Comparison of ENCODE assay signal across 8 cellular contexts in genomic region chr2:73233154-73233931, GRCh38. TPM values are rescaled to one million over a fixed set of nuclear protein-coding genes. Genes with fewer than 3 reads are reported as not detected.
A peak's percentile ranks its signal among the peaks of the same experiment; 100 is the strongest.
DNase-seq lines count a peak whose midpoint lies in the region; ATAC-seq, FAIRE-seq and TF ChIP-seq lines count a peak whose summit lies in the region.

PRADC1 (minus strand) TSS chr2:73233239; CDS start chr2:73233160, 79 bp downstream.

- H3K36me3 ChIP-seq in H1 (ENCODE audit: control insufficient read depth in 2 of 4, insufficient read depth in 4 of 4, low read length in 3 of 4) = peaks cover 0 to 2% (median 0%) of the 10 kb centered on the region in 4 experiments; a peak in 2 of 8 replicates

- peak within 1 kb of the TSS; percentile 82 to 93 (median 88) for H3K4me3 ChIP-seq in H1 (ENCODE audit: extremely low read depth in 1 of 4, insufficient read depth in 2 of 4, low read depth in 3 of 4, low read length in 4 of 4)

- H3K9me3 Mint-ChIP-seq in memory B cell = no peaks in the 10 kb centered on the region

- no peak within 1 kb of the TSS for H2BK20ac ChIP-seq in H1 (ENCODE audit: low read length)

- no peak within 1 kb of the TSS; the same call in 1 of the 2 replicates for H2BK15ac ChIP-seq in H1 (ENCODE audit: low read length)

- H4K8ac ChIP-seq in H1 (ENCODE audit: extremely low read depth, insufficient read depth, low read length) = peak within 1 kb of the TSS; percentile 86; the same call in 1 of the 2 replicates

- H3K4me2 ChIP-seq in H1 (ENCODE audit: insufficient read depth in 1 of 2, low read depth in 2 of 2, low read length in 2 of 2) = peak within 1 kb of the TSS; percentile 94 to 99

- H3K79me2 ChIP-seq in H1 (ENCODE audit: control insufficient read depth in 1 of 2, insufficient read depth in 2 of 2, low read length in 2 of 2) = peaks cover 38 to 42% of the 10 kb centered on the region in 2 experiments

- TF ChIP-seq RAD21 in H1 (IDR thresholded peaks at IDR 0.05 in 1 of 2, conservative IDR thresholded peaks at IDR 0.05 in 1 of 2; ENCODE audit: low read depth in 2 of 2, low read length in 2 of 2) = no peak

- peaks cover 21% of the 10 kb centered on the region for H3K23me2 ChIP-seq in H1 (ENCODE audit: low read depth, low read length)

- no peak within 1 kb of the TSS for H2BK12ac ChIP-seq in H1 (ENCODE audit: low read depth, low read length)

- TF ChIP-seq POLR2A in H1 (IDR thresholded peaks at IDR 0.05; ENCODE audit: control extremely low read depth in 1 of 2, low read depth in 2 of 2, low read length in 2 of 2) = no peak

- no peak within 1 kb of the TSS for H3K14ac ChIP-seq in H1 (ENCODE audit: insufficient read length)

- CTCF ChIA-PET in H1 (lab: Charles Lee; ENCODE audit: partially characterized antibody) = interaction anchor here (0.5 to 10.2 kb wide), 9 partner anchors 11 to 147 kb away, joined by 3 to 51 read pairs (median 4); partner anchors contain the start of gene SMYD5

- DNase-seq in COLO668 (lab: John Stamatoyannopoulos, UW; ENCODE audit: unreplicated experiment) = peak; percentile 99
- DNase-seq in HT1080 (ENCODE audit: low read depth) = peak; percentile 100
- DNase-seq in NOMO-1 treated with DMSO at 0.1 percent for 48 hours (lab: John Stamatoyannopoulos, UW; ENCODE audit: unreplicated experiment) = peak; percentile 99
- DNase-seq in activated CD8-positive, alpha-beta memory T cell treated with anti-CD3 and anti-CD28 coated beads for 48 hours (ENCODE audit: low read depth in 2 of 3, low spot score in 2 of 3) = peak; percentile 78 to 89 (median 84)
- peak; percentile 94 to 98 for DNase-seq in H1 (ENCODE audit: low read depth in 1 of 2, low spot score in 2 of 2)
- DNase-seq in memory B cell (ENCODE audit: low spot score in 2 of 2) = peak; percentile 80 to 92
- DNase-seq in stimulated activated CD8-positive, alpha-beta memory T cell treated with anti-CD3 and anti-CD28 coated beads, Interleukin-12 subunit alpha, Interleukin-12 subunit beta, amount 100 ng/mL, for 24 hours (ENCODE audit: extremely low read depth) = peak; percentile 86

- no peak for FAIRE-seq in H1 (lab: Jason Lieb, UNC)

- H3K27me3 ChIP-seq in H1 (replicated peaks in 1 of 4; ENCODE audit: control insufficient read depth in 3 of 4, extremely low read depth in 1 of 4, insufficient read depth in 3 of 4, low read length in 3 of 4) = no peaks in the 10 kb centered on the region; a peak in 2 of 7 replicates

- no peaks in the 10 kb centered on the region for H3K9me3 ChIP-seq in H1 (ENCODE audit: insufficient read depth in 2 of 2, low read depth in 1 of 2, low read length in 1 of 2)

- peak within 1 kb of the TSS; percentile 94 for H3K4me3 Mint-ChIP-seq in memory B cell

- peak; percentile 89 for ATAC-seq in GM21360 (IDR thresholded peaks at IDR 0.05; ENCODE audit: unreplicated experiment)
- ATAC-seq in memory B cell (ENCODE audit: low read depth) = peak; percentile 81

- peaks cover 26% of the 10 kb centered on the region for H3K4me1 Mint-ChIP-seq in memory B cell

- POLR2A ChIA-PET in H1 (lab: Charles Lee; ENCODE audit: partially characterized antibody) = interaction anchor here (0.5 to 8.8 kb wide), 23 partner anchors 12 to 1473 kb away, joined by 3 to 113 read pairs (median 6); partner anchors contain the start of genes EGR4, FBXO41, NOTO and RAB11FIP5

- no peak within 1 kb of the TSS for H3K23ac ChIP-seq in H1 (ENCODE audit: insufficient read length)

- 3% methylated on average over 65 of the region's 67 CpGs; no CpG with 5 or more reads in 1 of the 2 experiments for WGBS in H1 (ENCODE audit: extremely low coverage in 1 of 2, insufficient coverage in 1 of 2, insufficient read length in 1 of 2, insufficient replicate concordance in 2 of 2, low coverage in 1 of 2, low lambda C conversion rate in 2 of 2, missing lambda C conversion rate in 1 of 2), 2 experiments

- H3K18ac ChIP-seq in H1 (ENCODE audit: extremely low read depth, low read length) = no peak within 1 kb of the TSS

- TF ChIP-seq CTCF in H1 (IDR thresholded peaks at IDR 0.05; ENCODE audit: control extremely low read depth in 1 of 3, insufficient read depth in 1 of 3, low read depth in 1 of 3, low read length in 3 of 3) = no peak

- no peak within 1 kb of the TSS for H3K4ac ChIP-seq in H1 (replicated peaks; ENCODE audit: insufficient read length, low read depth, low read length)

- no peak within 1 kb of the TSS for H2AK5ac ChIP-seq in H1 (ENCODE audit: low read depth, low read length)

- peaks cover 10 to 16% (median 13%) of the 10 kb centered on the region in 4 experiments; a peak in 6 of 7 replicates for H3K4me1 ChIP-seq in H1 (replicated peaks in 1 of 4; ENCODE audit: control insufficient read depth in 3 of 4, insufficient read depth in 4 of 4, low read length in 3 of 4)

- peak within 1 kb of the TSS; percentile 30; the same call in 1 of the 2 replicates for H3K27ac ChIP-seq in H1 (ENCODE audit: low read depth, low read length)

- H3K79me1 ChIP-seq in H1 (ENCODE audit: low read depth, low read length) = peaks cover 8% of the 10 kb centered on the region

- peak within 1 kb of the TSS; percentile 82; the same call in 1 of the 2 replicates for H2AFZ ChIP-seq in H1 (ENCODE audit: low read length)

- TF ChIP-seq EP300 in H1 (IDR thresholded peaks at IDR 0.05; ENCODE audit: borderline replicate concordance in 1 of 2, low read depth in 2 of 2, low read length in 2 of 2) = no peak

- H4K91ac ChIP-seq in H1 (replicated peaks; ENCODE audit: insufficient read length, low read length) = peak within 1 kb of the TSS; percentile 0

- no peak within 1 kb of the TSS for H3K56ac ChIP-seq in H1 (replicated peaks; ENCODE audit: insufficient read length, low read depth, low read length)

- H2BK5ac ChIP-seq in H1 (ENCODE audit: low read depth, low read length) = peak within 1 kb of the TSS; percentile 1; the same call in 1 of the 2 replicates

- no peak within 1 kb of the TSS for H4K5ac ChIP-seq in H1 (ENCODE audit: insufficient read length, low read depth, low read length)

- no peaks in the 10 kb centered on the region for H3K27me3 Mint-ChIP-seq in memory B cell

- peak within 1 kb of the TSS; percentile 15 to 85 (median 44) for H3K9ac ChIP-seq in H1 (replicated peaks in 1 of 4; ENCODE audit: extremely low read depth in 1 of 4, low read depth in 3 of 4, low read length in 3 of 4)

- H3K36me3 Mint-ChIP-seq in memory B cell = peaks cover 2% of the 10 kb centered on the region

- H3K27ac Mint-ChIP-seq in memory B cell = peak within 1 kb of the TSS; percentile 96

- H4K20me1 ChIP-seq in H1 (replicated peaks in 1 of 2; ENCODE audit: control insufficient read depth in 1 of 2, insufficient read depth in 2 of 2, low read length in 2 of 2) = peaks cover 9 to 20% of the 10 kb centered on the region in 2 experiments

- no peak within 1 kb of the TSS for H2BK120ac ChIP-seq in H1 (replicated peaks; ENCODE audit: low read depth, low read length)

TF ChIP-seq in H1, 55 proteins besides CTCF, POLR2A, EP300 and RAD21 (continues in another document):
- TF ChIP-seq SP1 (IDR thresholded peaks at IDR 0.05; ENCODE audit: low read depth, low read length) = peak; percentile 99
- TF ChIP-seq RFX5 (IDR thresholded peaks at IDR 0.05; ENCODE audit: borderline replicate concordance, low read depth, low read length) = no peak
- TF ChIP-seq EZH2 (IDR thresholded peaks at IDR 0.05; ENCODE audit: low read depth, low read length, severe bottlenecking) = no peak
- peak; percentile 67; the same call in 1 of the 2 replicates for TF ChIP-seq CREB1 (IDR thresholded peaks at IDR 0.05)
- TF ChIP-seq FOSL1 (IDR thresholded peaks at IDR 0.05; ENCODE audit: insufficient read depth, low read depth, low read length) = no peak
- TF ChIP-seq, protein P1, sequence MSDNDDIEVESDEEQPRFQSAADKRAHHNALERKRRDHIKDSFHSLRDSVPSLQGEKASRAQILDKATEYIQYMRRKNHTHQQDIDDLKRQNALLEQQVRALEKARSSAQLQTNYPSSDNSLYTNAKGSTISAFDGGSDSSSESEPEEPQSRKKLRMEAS (IDR thresholded peaks at IDR 0.05) = peak; percentile 69; the same call in 1 of the 2 replicates
- no peak for TF ChIP-seq NRF1 (IDR thresholded peaks at IDR 0.05; ENCODE audit: low read depth, low read length)
- TF ChIP-seq E2F6 (IDR thresholded peaks at IDR 0.05) = peak; percentile 68
- TF ChIP-seq CBX5 (IDR thresholded peaks at IDR 0.05; ENCODE audit: low read depth, low read length) = no peak
- TF ChIP-seq, protein P2, sequence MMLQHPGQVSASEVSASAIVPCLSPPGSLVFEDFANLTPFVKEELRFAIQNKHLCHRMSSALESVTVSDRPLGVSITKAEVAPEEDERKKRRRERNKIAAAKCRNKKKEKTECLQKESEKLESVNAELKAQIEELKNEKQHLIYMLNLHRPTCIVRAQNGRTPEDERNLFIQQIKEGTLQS (IDR thresholded peaks at IDR 0.05; ENCODE audit: insufficient read depth, low read depth, low read length) = no peak
- peak; percentile 51; the same call in 1 of the 2 replicates for TF ChIP-seq TEAD4 (IDR thresholded peaks at IDR 0.05; ENCODE audit: low read depth, low read length)
- TF ChIP-seq GTF2F1 (IDR thresholded peaks at IDR 0.05; ENCODE audit: borderline replicate concordance, low read depth, low read length) = no peak
- peak; percentile 82; the same call in 1 of the 2 replicates for TF ChIP-seq RBBP5 (IDR thresholded peaks at IDR 0.05; ENCODE audit: borderline replicate concordance, low read depth, low read length)

RNA-seq across cellular contexts. Expression of gene PRADC1, which starts in this region (rescaled TPM):
- 57.1 and 64.3 TPM in 2 replicates for total RNA-seq in HT1080 (2014; rRNA removed; shearing (Covaris generic))
- 24.2 and 27.8 TPM in 2 replicates for polyA plus RNA-seq in HT1080 (2015; cell fraction: cytosol; rRNA removed)
- 6.0 and 7.1 TPM in 2 replicates for polyA plus RNA-seq in HT1080 (2015; cell fraction: nucleus; rRNA removed)
- 7.5 and 8.9 TPM in 2 replicates for total RNA-seq in H1 (2021; fragmentation: NEBNext Ultra II Directional; extraction: Animal tissue kit (Norgen Biotek cat#: 25700))
- polyA plus RNA-seq in H1 (2011; rRNA removed) = 13.1 and 13.3 TPM in 2 replicates
- 9.1 TPM for polyA plus RNA-seq in H1 (2011; cell fraction: cytosol; rRNA removed)
- 10.3 TPM for polyA plus RNA-seq in H1 (2011; cell fraction: nucleus; rRNA removed)
- polyA plus RNA-seq in H1 (2012, experiment 1 of 2) = 6.0 to 10.3 TPM (median 8.5 TPM) in 4 replicates
- polyA plus RNA-seq in H1 (2012, experiment 2 of 2) = 11.7 TPM
- polyA plus RNA-seq in H1 (2013, experiment 1 of 2) = 9.0 TPM
- 11.5 TPM for polyA plus RNA-seq in H1 (2013, experiment 2 of 2)
- polyA minus RNA-seq in H1 (2011; rRNA and poly(A)+ RNA removed) = 5.9 TPM in 2 replicates
- polyA minus RNA-seq in H1 (2011; cell fraction: cytosol; rRNA and poly(A)+ RNA removed) = 4.0 TPM
- polyA minus RNA-seq in H1 (2011; cell fraction: nucleus; rRNA and poly(A)+ RNA removed) = 3.7 TPM

Comparison
In these comparisons a context has a peak if more than half of its experiments do, and no peak if none do; other contexts are left out.
1. Peak in every context shown above with its lines: DNase-seq, ATAC-seq, H3K4me3 ChIP-seq and H3K27ac ChIP-seq.